Comparison of ENCODE assay signal across 18 cellular contexts in the genomic region with DNA sequence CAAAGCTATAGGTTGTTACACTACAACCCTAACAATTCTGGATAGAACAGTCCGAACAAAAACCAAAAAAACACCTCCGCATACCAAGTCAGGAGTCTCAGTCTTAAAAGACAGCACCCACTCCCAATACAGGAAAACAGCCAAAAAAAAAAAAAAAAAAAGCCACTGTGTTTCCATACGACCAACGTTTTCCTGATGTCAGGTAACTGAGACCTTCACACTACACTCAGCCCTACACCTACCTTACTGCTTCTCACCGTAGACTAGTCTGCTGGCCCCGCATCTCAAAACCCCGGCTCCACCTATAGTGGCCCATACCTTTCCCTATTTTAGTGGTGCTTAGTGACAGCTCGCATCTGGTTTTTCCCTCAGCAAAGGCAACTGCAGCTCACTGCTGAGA.
"Had no signal": no experiment of that assay in that cellular context is flagged by ENCODE, and none has a peak within 500 bp of the region (broad histone marks: within the 10 kb centered on the region; RNA-seq: fewer than 3 reads in every experiment).

No MANE protein-coding gene starts in this region.

- H3K79me2 ChIP-seq: hepatocyte, parathyroid adenoma had no signal

- ATAC-seq: left lobe of liver, natural killer cell, psoas muscle, sciatic nerve had no signal

- DNase-seq: effector CD4-positive, alpha-beta T cell; foreskin melanocyte; head of caudate nucleus; islet precursor cell; natural killer cell; psoas muscle; retina; stimulated activated naive CD4-positive, alpha-beta T cell; stomach; substantia nigra; transverse colon had no signal

- H3K4me3 Mint-ChIP-seq: mesothelial cell of epicardium, natural killer cell had no signal

- H3K4me1 Mint-ChIP-seq: natural killer cell had no signal

- H3K27ac ChIP-seq: coronary artery, hepatocyte, parathyroid adenoma, psoas muscle, stomach, thoracic aorta, transverse colon had no signal

- H3K4me2 ChIP-seq: hepatocyte had no signal

- H3K4me1 ChIP-seq: parathyroid adenoma, psoas muscle, stomach, transverse colon had no signal

- H2AFZ ChIP-seq: hepatocyte, parathyroid adenoma had no signal

- H3K27ac Mint-ChIP-seq: mesothelial cell of epicardium, natural killer cell had no signal

- H3K36me3 Mint-ChIP-seq: mesothelial cell of epicardium, natural killer cell had no signal

- H3K4me3 ChIP-seq: coronary artery, hepatocyte, psoas muscle, stomach, thoracic aorta, transverse colon had no signal

- H3K36me3 ChIP-seq: stomach, thoracic aorta, transverse colon had no signal

- H3K27me3 ChIP-seq: hepatocyte, stomach, transverse colon had no signal

- H3K9me3 ChIP-seq: psoas muscle, stomach, thoracic aorta, transverse colon had no signal

- H3K9ac ChIP-seq: parathyroid adenoma had no signal
